ENCODE assay signal across 8 cellular contexts in the genomic region with DNA sequence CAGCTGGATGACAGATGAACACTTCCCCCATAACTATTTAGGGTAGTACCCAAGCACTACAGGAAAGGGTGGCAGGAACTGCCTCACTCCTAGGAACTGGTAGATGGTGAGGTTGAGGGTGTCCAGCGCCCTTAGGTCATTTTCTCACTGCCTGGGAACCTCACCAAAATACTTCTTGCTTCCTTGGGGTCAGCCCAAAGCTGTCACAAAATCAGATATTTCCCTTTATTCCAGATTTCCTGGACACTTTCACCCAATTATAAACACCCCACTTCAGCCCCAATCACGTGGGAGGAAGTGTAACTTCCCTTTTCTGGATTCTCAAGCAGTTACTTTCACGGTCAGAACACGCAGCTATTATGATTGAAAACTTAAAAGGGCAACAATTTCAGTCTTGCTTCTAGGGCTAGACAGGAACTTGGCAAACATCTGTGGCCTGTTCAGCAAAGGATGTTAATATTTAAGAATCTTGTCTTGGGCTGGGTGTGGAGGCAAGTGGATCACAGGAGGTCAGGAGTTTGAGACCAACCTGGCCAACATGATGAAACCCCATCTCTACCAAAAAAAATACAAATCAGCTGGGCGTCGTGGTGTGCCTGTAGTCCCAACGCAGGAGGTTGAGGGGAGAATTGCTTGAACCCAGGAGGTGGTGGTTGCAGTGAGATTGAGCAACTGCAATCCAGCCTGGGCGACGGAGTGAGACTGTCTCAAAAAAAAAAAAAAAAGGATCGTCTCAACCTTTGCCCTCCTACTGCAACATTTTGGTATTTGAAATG. TPM values are rescaled to one million over a fixed set of nuclear protein-coding genes. Genes with fewer than 3 reads are reported as not detected.
A peak's percentile ranks its signal among the peaks of the same experiment; 100 is the strongest.
DNase-seq lines count a peak whose midpoint lies in the region; ATAC-seq and TF ChIP-seq lines count a peak whose summit lies in the region.

No MANE protein-coding gene starts in this region.

- H2BK15ac ChIP-seq in mesenchymal stem cell (ENCODE audit: low read depth, poor library complexity, severe bottlenecking), result no peak overlapping the region

- no peak overlapping the region for H4K91ac ChIP-seq in mesenchymal stem cell (ENCODE audit: low read length)

- H3K4me1 ChIP-seq in PC-3 (ENCODE audit: insufficient read depth, low read length) (peaks cover 24% of the 10 kb centered on the region), mesenchymal stem cell (ENCODE audit: control insufficient read depth, insufficient read depth, low read depth, low read length) (peaks cover 27% of the 10 kb centered on the region), uterus (peaks cover 0 to 8% of the 10 kb centered on the region in 2 donors)

- H3K4me3 Mint-ChIP-seq in chondrocyte (ENCODE audit: unreplicated experiment), result peak overlapping the region; percentile 91

- H3K9me3 ChIP-seq in PC-3 (ENCODE audit: low read length) (no peaks in the 10 kb centered on the region), mesenchymal stem cell (ENCODE audit: control insufficient read depth, low read length) (no peaks in the 10 kb centered on the region), uterus (no peaks in the 10 kb centered on the region)

- POLR2A ChIA-PET in PC-3 (lab: Charles Lee; ENCODE audit: unreplicated experiment), result interaction anchor here (0.9 kb wide), 1 partner anchor 9 kb away, joined by 4 read pairs; no protein-coding TSS in a partner anchor

- H2AFZ ChIP-seq in PC-3 (ENCODE audit: low read length), result no peak overlapping the region
- no peak overlapping the region for H2AFZ ChIP-seq in mesenchymal stem cell (ENCODE audit: low read depth, low read length)

- H3K36me3 ChIP-seq in PC-3 (ENCODE audit: low read depth, low read length), result peaks cover 32% of the 10 kb centered on the region
- peaks cover 15 to 53% of the 10 kb centered on the region in 2 experiments for H3K36me3 ChIP-seq in mesenchymal stem cell (ENCODE audit: control insufficient read depth in 1 of 2, insufficient read depth in 2 of 2, low read depth in 1 of 2, low read length in 2 of 2)
- H3K36me3 ChIP-seq in uterus, result no peaks in the 10 kb centered on the region

- no peaks in the 10 kb centered on the region for H3K9me3 Mint-ChIP-seq in chondrocyte (ENCODE audit: low read depth)

- in situ Hi-C loops in G401 (cut with HindIII; ENCODE audit: low sequenced_read_pairs), result no loop called here

- H3K27me3 Mint-ChIP-seq in chondrocyte (ENCODE audit: low read depth), result no peaks in the 10 kb centered on the region

- CTCF ChIA-PET in PC-3 (lab: Charles Lee), result interaction anchor here (0.6 to 1.0 kb wide), 2 partner anchors 167 to 690 kb away, joined by 3 to 4 read pairs; a partner anchor contains a TSS

- TF ChIP-seq POLR2A in uterus (IDR thresholded peaks at IDR 0.05), result no peak

- no peak overlapping the region for H2BK120ac ChIP-seq in mesenchymal stem cell (ENCODE audit: low read depth, low read length)

- H2BK12ac ChIP-seq in mesenchymal stem cell (ENCODE audit: low read length in 2 of 2), result peak overlapping the region in 1 of 2 experiments; percentile 29

- H3K4me1 Mint-ChIP-seq in chondrocyte (ENCODE audit: low read depth), result peaks cover 55% of the 10 kb centered on the region

- H3K4me3 ChIP-seq in PC-3 (ENCODE audit: low read length) (no peak overlapping the region), mesenchymal stem cell (ENCODE audit: insufficient read depth in 1 of 2, low read depth in 1 of 2, low read length in 2 of 2) (peak overlapping the region in 1 of 2 experiments; percentile 90), uterus (no peak overlapping the region)

- BruUV-seq in PC-3 (replicated peaks; lab: Mats Ljungman, UMichigan), result no TSS peak

- peak overlapping the region; percentile 11 to 21 for H3K18ac ChIP-seq in mesenchymal stem cell (ENCODE audit: low read depth in 1 of 2, low read length in 2 of 2)

- intact Hi-C loops in PC-3 (cut with micrococcal nuclease) (loop anchor here (1.0 to 5.0 kb wide), 2 partner anchors 66 to 91 kb away; no protein-coding TSS in a partner anchor), uterus (cut with DNase I; ENCODE audit: low total_unique reads) (no loop called here)

- peaks cover 6% of the 10 kb centered on the region for H3K79me1 ChIP-seq in mesenchymal stem cell (replicated peaks; ENCODE audit: low read length, poor library complexity, severe bottlenecking)

- no peak overlapping the region for H3K4ac ChIP-seq in mesenchymal stem cell (ENCODE audit: low read depth in 1 of 2, low read length in 2 of 2)

- H3K4me2 ChIP-seq in PC-3 (ENCODE audit: low read length) (0 out of 2 replicates have a peak overlapping the region, but pooled peaks have one; percentile 0), mesenchymal stem cell (ENCODE audit: low read length, poor library complexity, severe bottlenecking) (no peak overlapping the region)

- H3K79me2 ChIP-seq in PC-3 (ENCODE audit: low read length), result peaks cover 40% of the 10 kb centered on the region

- peaks cover 28% of the 10 kb centered on the region for H3K36me3 Mint-ChIP-seq in chondrocyte (ENCODE audit: low read depth)

- no peak overlapping the region for H3K14ac ChIP-seq in mesenchymal stem cell (ENCODE audit: low read length in 2 of 2)

- no peak overlapping the region for H2BK5ac ChIP-seq in mesenchymal stem cell (ENCODE audit: low read depth, low read length, poor library complexity, severe bottlenecking)

- no peaks in the 10 kb centered on the region for H3F3A ChIP-seq in PC-3 (ENCODE audit: low read length, unreplicated experiment)

- H3K27ac Mint-ChIP-seq in chondrocyte (ENCODE audit: unreplicated experiment), result peak overlapping the region; percentile 87

- H4K20me1 ChIP-seq in PC-3 (ENCODE audit: low read length), result peaks cover 33% of the 10 kb centered on the region

- peak overlapping the region; percentile 37 for H2AK5ac ChIP-seq in mesenchymal stem cell (ENCODE audit: low read length, severe bottlenecking)

- H3K23ac ChIP-seq in mesenchymal stem cell (ENCODE audit: low read length in 2 of 2), result no peak overlapping the region

- WGBS in mesenchymal stem cell, result 76% methylated on average over 10 of the region's 10 CpGs

- DNase-seq in GM03348 (ENCODE audit: low spot score) (peak; percentile 49), PC-3 (peak; percentile 48), chondrocyte (ENCODE audit: low spot score) (no peak), mesenchymal stem cell (no peak), uterus (peak in 1 of 2 donors; percentile 29), G401 (ENCODE audit: low spot score) (no peak), NCI-H146 (lab: John Stamatoyannopoulos, UW) (no peak)

- ATAC-seq in PC-3, result peak; percentile 34
- no peak for ATAC-seq in HG02759 (IDR thresholded peaks at IDR 0.05; ENCODE audit: unreplicated experiment)

- TF ChIP-seq CTCF in PC-3 (conservative IDR thresholded peaks at IDR 0.05; ENCODE audit: low read depth, low read length) (no peak), chondrocyte (IDR thresholded peaks at IDR 0.05) (no peak), uterus (IDR thresholded peaks at IDR 0.05) (no peak)

- no peaks in the 10 kb centered on the region for H3K9me2 ChIP-seq in PC-3 (replicated peaks; ENCODE audit: low read length)

- no peaks in the 10 kb centered on the region for H3K27me3 ChIP-seq in PC-3 (ENCODE audit: low read length)
- no peaks in the 10 kb centered on the region for H3K27me3 ChIP-seq in mesenchymal stem cell (ENCODE audit: control insufficient read depth in 1 of 2, insufficient read depth in 1 of 2, low read length in 2 of 2)
- H3K27me3 ChIP-seq in uterus, result no peaks in the 10 kb centered on the region

- H3K9ac ChIP-seq in PC-3 (ENCODE audit: low read length) (no peak overlapping the region), mesenchymal stem cell (ENCODE audit: low read length) (peak overlapping the region; percentile 99)

- H3K27ac ChIP-seq in PC-3 (ENCODE audit: low read length) (peak overlapping the region; percentile 88), mesenchymal stem cell (ENCODE audit: low read length, poor library complexity, severe bottlenecking) (no peak overlapping the region), uterus (peak overlapping the region; percentile 100)

- peak overlapping the region; percentile 27 for H4K8ac ChIP-seq in mesenchymal stem cell (ENCODE audit: low read length)

RNA-seq across cellular contexts. Expression of a gene that starts 4.0 kb away (rescaled TPM):
- total RNA-seq in PC-3 (2014; rRNA removed) (1,927 and 1,937 TPM in 2 replicates), chondrocyte (3,793 to 4,450 TPM (median 3,807 TPM) in 3 replicates), uterus (1,000 to 10,000 TPM in 3 of 4 donors, 100 to 1,000 TPM in 1; 402 to 1,927 (median 1,615) TPM)
- polyA plus RNA-seq in mesenchymal stem cell (2013, experiment 1 of 2), result 3,841 TPM
- polyA plus RNA-seq in mesenchymal stem cell (2013, experiment 2 of 2), result 3,893 TPM
- 588 and 699 TPM in 2 replicates for total RNA-seq in G401 (2014; rRNA removed; shearing (Covaris generic))

RNA-seq across cellular contexts. Expression of a gene that starts 13.3 kb away (rescaled TPM):
- total RNA-seq in PC-3 (2014; rRNA removed) (0.22 TPM in 1 of 2 replicates, not detected in the other), chondrocyte (1.3 to 4.5 TPM (median 2.8 TPM) in 3 replicates), uterus (10 to 100 TPM in 1 of 4 donors, 1 to 10 TPM in 3; 3.3 to 11.1 (median 3.9) TPM)
- polyA plus RNA-seq in mesenchymal stem cell (2013, experiment 1 of 2), result 2.9 TPM
- 2.6 TPM for polyA plus RNA-seq in mesenchymal stem cell (2013, experiment 2 of 2)
- 0.10 and 0.18 TPM in 2 replicates for total RNA-seq in G401 (2014; rRNA removed; shearing (Covaris generic))

RNA-seq across cellular contexts. Expression of a gene that starts 46.1 kb away (rescaled TPM):
- 6.6 and 7.9 TPM in 2 replicates for total RNA-seq in PC-3 (2014; rRNA removed)
- total RNA-seq in chondrocyte, result 9.7 to 24.7 TPM (median 24.1 TPM) in 3 replicates
- 10.9 TPM for polyA plus RNA-seq in mesenchymal stem cell (2013, experiment 1 of 2)
- 10.4 TPM for polyA plus RNA-seq in mesenchymal stem cell (2013, experiment 2 of 2)
- total RNA-seq in uterus, result 10 to 100 TPM; 12.6 to 60.3 (median 26.8) TPM
- total RNA-seq in G401 (2014; rRNA removed; shearing (Covaris generic)), result 12.4 and 19.0 TPM in 2 replicates

Comparison
In these comparisons a context has a peak if more than half of its experiments do, and no peak if none do; other contexts are left out.
1. DNase-seq: peak in GM03348 (single experiment) and PC-3 (single experiment); none in chondrocyte (single experiment), mesenchymal stem cell (single experiment), G401 (single experiment) and NCI-H146 (single experiment).